In genomic region chr15:67123291-67123690, GRCh38 we compare ENCODE assay signal across 1 cellular context.
A peak's percentile ranks its signal among the peaks of the same experiment; 100 is the strongest.
TF ChIP-seq lines count a peak whose summit lies in the region.

No MANE protein-coding gene starts in this region.

TF ChIP-seq in A549, 52 proteins besides CTCF, POLR2A, EP300 and RAD21:
- TF ChIP-seq CEBPB (IDR thresholded peaks at IDR 0.05) = peak; percentile 48 to 88; a peak in 3 of 4 replicates
- TF ChIP-seq HEYL (CRISPR knock-in tag; IDR thresholded peaks at IDR 0.05) = 0 out of 2 replicates have a peak, but pooled peaks have one; percentile 32
- 0 out of 2 replicates have a peak, but pooled peaks have one; percentile 16 for TF ChIP-seq ATOH8 (CRISPR knock-in tag; IDR thresholded peaks at IDR 0.05; ENCODE audit: low read depth)
